Comparison of ENCODE assay signal across 26 cellular contexts in genomic region chr7:158428131-158428841, GRCh38.
"Had no signal": no experiment of that assay in that cellular context is flagged by ENCODE, and none has a peak within 500 bp of the region (broad histone marks: within the 10 kb centered on the region; RNA-seq: fewer than 3 reads in every experiment).

No MANE protein-coding gene starts in this region.

- H3K27ac ChIP-seq: body of pancreas, cardiac muscle cell, esophagus muscularis mucosa, left lung, vagina had no signal

- H3K36me3 ChIP-seq: cardiac muscle cell, esophagus muscularis mucosa, left lung, vagina had no signal

- DNase-seq: activated B cell treated with CpG ODN at 0.5 μM for 24 hours; activated CD4-positive, alpha-beta T cell treated with anti-CD3 and anti-CD28 coated beads for 36 hours; activated CD4-positive, alpha-beta T cell treated with anti-CD3 and anti-CD28 coated beads, Interleukin-2, amount 50 U/mL, for 4 hours; activated CD8-positive, alpha-beta memory T cell treated with anti-CD3 and anti-CD28 coated beads for 24 hours; activated CD8-positive, alpha-beta memory T cell treated with anti-CD3 and anti-CD28 coated beads, Interleukin-2, amount 50 U/mL, for 4 hours; activated naive CD4-positive, alpha-beta T cell treated with anti-CD3 and anti-CD28 coated beads, Interleukin-2, amount 50 U/mL, for 16 hours; activated T-cell treated with anti-CD3 and anti-CD28 coated beads, Interleukin-2, amount 50 U/mL, for 48 hours; anterior cingulate cortex; body of pancreas; dermis blood vessel endothelial cell; effector memory CD4-positive, alpha-beta T cell; glutamatergic neuron; hippocampal formation; kidney glomerular epithelial cell; left lung; occipital lobe; small intestine; stimulated activated CD4-positive, alpha-beta T cell treated with anti-CD3 and anti-CD28 coated beads, Interleukin-15, amount 100 ng/mL, for 24 hours; T-cell; trophoblast cell had no signal

- H3K27me3 Mint-ChIP-seq: activated B cell treated with CpG ODN at 0.5 μM for 24 hours; stimulated activated memory B cell treated with anti-CD40 and anti-IgM and Interleukin-4, amounts not matched to agents 10 μg/mL and 1 μg/mL and 100 μg/mL, for 72 hours had no signal

- H3K27me3 ChIP-seq: body of pancreas, cardiac muscle cell, esophagus muscularis mucosa, vagina had no signal

- H3K4me3 ChIP-seq: body of pancreas, cardiac muscle cell, esophagus muscularis mucosa, left lung, vagina had no signal

- H3K9me3 ChIP-seq: body of pancreas, esophagus muscularis mucosa, left lung, vagina had no signal

- H3K9me3 Mint-ChIP-seq: activated B cell treated with CpG ODN at 0.5 μM for 24 hours; nephron; stimulated activated memory B cell treated with anti-CD40 and anti-IgM and Interleukin-4, amounts not matched to agents 10 μg/mL and 1 μg/mL and 100 μg/mL, for 72 hours; T-cell had no signal

- H3K36me3 Mint-ChIP-seq: stimulated activated memory B cell treated with anti-CD40 and anti-IgM and Interleukin-4, amounts not matched to agents 10 μg/mL and 1 μg/mL and 100 μg/mL, for 72 hours; T-cell had no signal

- H3K27ac Mint-ChIP-seq: activated B cell treated with CpG ODN at 0.5 μM for 24 hours; activated CD4-positive, alpha-beta T cell treated with anti-CD3 and anti-CD28 coated beads for 36 hours; stimulated activated memory B cell treated with anti-CD40 and anti-IgM and Interleukin-4, amounts not matched to agents 10 μg/mL and 1 μg/mL and 100 μg/mL, for 72 hours; T-cell had no signal

- H3K4me3 Mint-ChIP-seq: activated B cell treated with CpG ODN at 0.5 μM for 24 hours; activated CD4-positive, alpha-beta T cell treated with anti-CD3 and anti-CD28 coated beads for 36 hours; nephron; stimulated activated memory B cell treated with anti-CD40 and anti-IgM and Interleukin-4, amounts not matched to agents 10 μg/mL and 1 μg/mL and 100 μg/mL, for 72 hours; T-cell had no signal

- ATAC-seq: activated CD4-positive, alpha-beta T cell treated with anti-CD3 and anti-CD28 coated beads for 36 hours; body of pancreas; left lung; sciatic nerve; stimulated activated memory B cell treated with anti-CD40 and anti-IgM and Interleukin-4, amounts not matched to agents 10 μg/mL and 1 μg/mL and 100 μg/mL, for 72 hours; T-cell had no signal
